30 cellular contexts compared by ENCODE assay signal in the genomic region with DNA sequence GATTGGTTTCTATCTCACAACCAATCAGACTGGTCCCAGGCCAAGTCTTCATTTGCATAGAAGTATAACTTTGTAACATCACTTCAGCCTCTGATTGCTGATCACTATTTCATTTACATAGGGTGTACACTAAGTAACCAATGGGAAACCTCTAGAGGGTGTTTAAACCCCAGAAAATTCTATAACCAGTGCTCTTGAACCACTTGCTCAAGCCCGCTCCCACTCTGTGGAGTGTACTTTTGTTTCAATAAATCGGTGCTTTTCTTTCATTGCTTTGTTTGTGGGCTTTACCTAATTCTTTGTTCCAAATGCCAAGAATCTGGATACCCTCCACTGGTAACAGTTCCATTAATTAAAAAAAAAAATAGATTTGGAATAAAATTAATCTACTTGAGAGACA.
"Had no signal": no experiment of that assay in that cellular context is flagged by ENCODE, and none has a peak within 500 bp of the region (broad histone marks: within the 10 kb centered on the region; RNA-seq: fewer than 3 reads in every experiment).

No MANE protein-coding gene starts in this region.

- H3K4me3 ChIP-seq: MG63 had no signal

- H3K27me3 ChIP-seq: MG63 had no signal

- H3K36me3 ChIP-seq: MG63 had no signal

- DNase-seq: Karpas-422, Kasumi-1, MG63, MM.1S, MV-4-11, NCI-H1048, NCI-H1092, NCI-H1092 treated with DMSO at 0.1 percent for 48 hours, NCI-H1105, NCI-H1105 treated with DMSO at 0.1 percent for 48 hours, NCI-H1417, NCI-H1417 treated with DMSO at 0.1 percent for 48 hours, NCI-H1436, NCI-H1436 treated with DMSO at 0.1 percent for 48 hours, NCI-H146, NCI-H1694, NCI-H187, NCI-H187 treated with DMSO at 0.1 percent for 48 hours, NCI-H1930, NCI-H2029, NCI-H2029 treated with DMSO at 0.1 percent for 48 hours, NCI-H2081, NCI-H2081 treated with DMSO at 0.1 percent for 48 hours, NCI-H2107, NCI-H2171, NCI-H226, NCI-H345, NCI-H446, NCI-H510A, NCI-H510A treated with DMSO at 0.1 percent for 48 hours had no signal
